In the genomic region with DNA sequence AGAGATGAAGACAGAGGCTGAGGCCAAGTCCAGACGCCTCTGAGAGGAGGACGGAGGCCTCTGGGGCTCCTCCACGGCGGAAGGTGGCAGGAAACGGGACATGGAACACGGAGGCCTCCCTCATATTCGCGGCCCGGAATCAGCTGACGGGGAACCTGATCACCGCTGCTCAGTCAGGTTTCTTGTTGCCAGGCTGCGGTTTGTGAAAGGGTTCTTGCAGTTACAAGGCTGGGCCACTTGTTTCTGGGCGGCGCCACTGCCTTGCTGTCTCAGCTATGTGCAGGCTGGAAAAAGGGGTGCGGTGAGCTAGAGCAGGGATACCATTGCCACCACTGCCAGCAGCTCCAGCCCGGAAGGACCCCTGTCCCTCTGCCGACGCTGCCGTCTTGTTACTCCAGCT, we compare ENCODE assay signal across 8 cellular contexts. TPM values are rescaled to one million over a fixed set of nuclear protein-coding genes. Genes with fewer than 3 reads are reported as not detected.
A peak's percentile ranks its signal among the peaks of the same experiment; 100 is the strongest.
DNase-seq lines count a peak whose midpoint lies in the region; ATAC-seq and TF ChIP-seq lines count a peak whose summit lies in the region.

No MANE protein-coding gene starts in this region.

- H3K4me3 ChIP-seq in iPS DF 6.9 (ENCODE audit: low read length): no peak overlapping the region
- H3K4me3 ChIP-seq in naive thymus-derived CD4-positive, alpha-beta T cell (ENCODE audit: low read length): no peak overlapping the region
- no peak overlapping the region for H3K4me3 ChIP-seq in dorsolateral prefrontal cortex

- DNase-seq in GM20000 (ENCODE audit: low spot score) (peak; percentile 8), NCI-H526 (lab: John Stamatoyannopoulos, UW) (peak; percentile 58 to 92), iPS DF 6.9 (ENCODE audit: low read depth, low spot score) (peak; percentile 58), T-cell (no peak), dorsolateral prefrontal cortex (no peak), COLO829 (ENCODE audit: low spot score) (no peak)
- no peak for DNase-seq in naive thymus-derived CD4-positive, alpha-beta T cell

- POLR2A ChIA-PET in T-cell (lab: Charles Lee): no interaction called here
- POLR2A ChIA-PET in naive thymus-derived CD4-positive, alpha-beta T cell (lab: Charles Lee): no interaction called here

- no peak for ATAC-seq in T-cell (replicated peaks in 1 of 4)
- ATAC-seq in naive thymus-derived CD4-positive, alpha-beta T cell: no peak

- peaks cover 4 to 21% of the 10 kb centered on the region in 2 donors for H3K27me3 Mint-ChIP-seq in T-cell
- peaks cover 12 to 37% (median 24%) of the 10 kb centered on the region in 5 donors for H3K27me3 Mint-ChIP-seq in naive thymus-derived CD4-positive, alpha-beta T cell

- no peaks in the 10 kb centered on the region; the same call in 1 of the 2 replicates for H3K4me1 ChIP-seq in iPS DF 6.9 (ENCODE audit: control insufficient read depth, insufficient read depth, low read length)
- H3K4me1 ChIP-seq in naive thymus-derived CD4-positive, alpha-beta T cell (ENCODE audit: control insufficient read depth in 2 of 2, insufficient read depth in 2 of 2, low read length in 2 of 2): no peaks in the 10 kb centered on the region

- intact Hi-C loops in naive thymus-derived CD4-positive, alpha-beta T cell (cut with micrococcal nuclease): no loop called here
- intact Hi-C loops in dorsolateral prefrontal cortex (cut with DNase I): no loop called here

- H3K36me3 Mint-ChIP-seq in T-cell: no peaks in the 10 kb centered on the region
- no peaks in the 10 kb centered on the region for H3K36me3 Mint-ChIP-seq in naive thymus-derived CD4-positive, alpha-beta T cell

- H3K4me1 Mint-ChIP-seq in T-cell: no peaks in the 10 kb centered on the region
- no peaks in the 10 kb centered on the region for H3K4me1 Mint-ChIP-seq in naive thymus-derived CD4-positive, alpha-beta T cell

- CTCF ChIA-PET in T-cell (lab: Charles Lee): no interaction called here
- CTCF ChIA-PET in naive thymus-derived CD4-positive, alpha-beta T cell (lab: Charles Lee): no interaction called here

- no peak overlapping the region for H3K27ac Mint-ChIP-seq in T-cell
- no peak overlapping the region for H3K27ac Mint-ChIP-seq in naive thymus-derived CD4-positive, alpha-beta T cell

- TF ChIP-seq CTCF in C4-2B (conservative IDR thresholded peaks at IDR 0.05) (peak; percentile 85), GM20000 (IDR thresholded peaks at IDR 0.05; ENCODE audit: extremely low read depth, missing control alignments) (no peak), dorsolateral prefrontal cortex (IDR thresholded peaks at IDR 0.05 in 54 of 56, conservative IDR thresholded peaks at IDR 0.05 in 2 of 56; ENCODE audit: low read depth in 1 of 56, partially characterized antibody in 56 of 56) (no peak)

- no peaks in the 10 kb centered on the region for H3K9me3 ChIP-seq in iPS DF 6.9 (ENCODE audit: control insufficient read depth, insufficient read depth, low read length)
- no peaks in the 10 kb centered on the region for H3K9me3 ChIP-seq in naive thymus-derived CD4-positive, alpha-beta T cell (ENCODE audit: control insufficient read depth in 2 of 3, low read length in 3 of 3)

- H3K27ac ChIP-seq in C4-2B: no peak overlapping the region
- H3K27ac ChIP-seq in iPS DF 6.9 (ENCODE audit: low read length): no peak overlapping the region
- H3K27ac ChIP-seq in naive thymus-derived CD4-positive, alpha-beta T cell (ENCODE audit: low read depth, low read length): no peak overlapping the region
- no peak overlapping the region for H3K27ac ChIP-seq in dorsolateral prefrontal cortex

- H3K4me3 Mint-ChIP-seq in T-cell: no peak overlapping the region
- H3K4me3 Mint-ChIP-seq in naive thymus-derived CD4-positive, alpha-beta T cell: no peak overlapping the region

- no peaks in the 10 kb centered on the region for H3K36me3 ChIP-seq in iPS DF 6.9 (ENCODE audit: control insufficient read depth, insufficient read depth, low read length)
- H3K36me3 ChIP-seq in naive thymus-derived CD4-positive, alpha-beta T cell (ENCODE audit: control insufficient read depth in 2 of 3, insufficient read depth in 3 of 3, low read length in 3 of 3): no peaks in the 10 kb centered on the region

- WGBS in iPS DF 6.9 (ENCODE audit: insufficient coverage, insufficient read length): no CpG with 5 or more reads among the region's 19 CpGs

- H3K27me3 ChIP-seq in iPS DF 6.9 (ENCODE audit: control insufficient read depth, insufficient read depth, low read length) (no peaks in the 10 kb centered on the region), dorsolateral prefrontal cortex (peaks cover 0 to 13% (median 0%) of the 10 kb centered on the region in 45 donors)
- no peaks in the 10 kb centered on the region for H3K27me3 ChIP-seq in naive thymus-derived CD4-positive, alpha-beta T cell (ENCODE audit: control insufficient read depth in 2 of 2, insufficient read depth in 2 of 2, low read length in 2 of 2)

- H3K9me3 Mint-ChIP-seq in T-cell: no peaks in the 10 kb centered on the region
- H3K9me3 Mint-ChIP-seq in naive thymus-derived CD4-positive, alpha-beta T cell: peaks cover 0 to 4% (median 0%) of the 10 kb centered on the region in 11 donors

RNA-seq across cellular contexts. Expression of a gene that starts 10.0 kb away (rescaled TPM):
- total RNA-seq in T-cell (not detected), dorsolateral prefrontal cortex (not detected)
- total RNA-seq in naive thymus-derived CD4-positive, alpha-beta T cell: not detected
- polyA plus RNA-seq in naive thymus-derived CD4-positive, alpha-beta T cell: not detected

RNA-seq across cellular contexts. Expression of a gene that starts 27.5 kb away (rescaled TPM):
- total RNA-seq in T-cell (not detected), dorsolateral prefrontal cortex (not detected)
- total RNA-seq in naive thymus-derived CD4-positive, alpha-beta T cell: not detected
- polyA plus RNA-seq in naive thymus-derived CD4-positive, alpha-beta T cell: not detected

RNA-seq across cellular contexts. Expression of a gene that starts 35.5 kb away (rescaled TPM):
- total RNA-seq in T-cell (not detected), dorsolateral prefrontal cortex (1 to 10 TPM in 3 of 120 experiments, under 1 TPM in 8, not detected in 109; 0.19 to 2.4 (median 0.54) TPM)
- not detected for total RNA-seq in naive thymus-derived CD4-positive, alpha-beta T cell
- not detected for polyA plus RNA-seq in naive thymus-derived CD4-positive, alpha-beta T cell

Comparison
In these comparisons a context has a peak if more than half of its experiments do, and no peak if none do; other contexts are left out.
1. DNase-seq: peak in GM20000 (single experiment), NCI-H526 (2 of 2) and iPS DF 6.9 (single experiment); none in T-cell (0 of 34), naive thymus-derived CD4-positive, alpha-beta T cell (0 of 9), dorsolateral prefrontal cortex (0 of 10) and COLO829 (single experiment).